In genomic region chr1:42815938-42816599, GRCh38 we compare ENCODE assay signal across 6 cellular contexts. TPM values are rescaled to one million over a fixed set of nuclear protein-coding genes. Genes with fewer than 3 reads are reported as not detected.
A peak's percentile ranks its signal among the peaks of the same experiment; 100 is the strongest.
DNase-seq lines count a peak whose midpoint lies in the region; ATAC-seq and TF ChIP-seq lines count a peak whose summit lies in the region.

No MANE protein-coding gene starts in this region.

- peaks cover 11% of the 10 kb centered on the region for H3K36me3 Mint-ChIP-seq in CD4-positive, CD25-positive, alpha-beta regulatory T cell
- peaks cover 9% of the 10 kb centered on the region for H3K36me3 Mint-ChIP-seq in IgD-negative memory B cell

- H3K4me1 Mint-ChIP-seq in CD4-positive, CD25-positive, alpha-beta regulatory T cell: peaks cover 24 to 39% (median 30%) of the 10 kb centered on the region in 4 donors
- peaks cover 15 to 22% (median 21%) of the 10 kb centered on the region in 3 donors for H3K4me1 Mint-ChIP-seq in IgD-negative memory B cell

- H3K4me3 Mint-ChIP-seq in CD4-positive, CD25-positive, alpha-beta regulatory T cell: peak overlapping the region; percentile 84 to 98 (median 88)
- peak overlapping the region; percentile 84 to 93 (median 90) for H3K4me3 Mint-ChIP-seq in IgD-negative memory B cell

- H3K27ac ChIP-seq in CD4-positive, CD25-positive, alpha-beta regulatory T cell (ENCODE audit: insufficient read depth, low read length, poor library complexity, severe bottlenecking): peak overlapping the region; percentile 86
- peak overlapping the region; percentile 58 for H3K27ac ChIP-seq in mammary epithelial cell (ENCODE audit: insufficient read depth, low read depth, low read length)

- dilution Hi-C loops in mammary epithelial cell (cut with HindIII; ENCODE audit: low sequenced_read_pairs): no loop called here

- CTCF ChIA-PET in mammary epithelial cell (lab: Charles Lee; ENCODE audit: low non-redundant PET): interaction anchor here (0.6 to 0.7 kb wide), 3 partner anchors 40 to 126 kb away, joined by 3 read pairs; partner anchors contain the start of genes C1orf50 and P3H1

- 20% methylated on average over 6 of the region's 7 CpGs for WGBS in mammary epithelial cell (ENCODE audit: low coverage, missing lambda C conversion rate)

- TF ChIP-seq CTCF in mammary epithelial cell (conservative IDR thresholded peaks at IDR 0.05 in 1 of 2, IDR thresholded peaks at IDR 0.05 in 1 of 2; ENCODE audit: extremely low read depth in 1 of 2, insufficient read depth in 1 of 2, low read depth in 1 of 2, low read length in 2 of 2): no peak

- H3K9ac ChIP-seq in mammary epithelial cell (ENCODE audit: insufficient read depth, low read length): peak overlapping the region; percentile 73

- TSS peak; percentile 44 for BruUV-seq in mammary epithelial cell (replicated peaks; lab: Mats Ljungman, UMichigan)

- H3K27me3 ChIP-seq in CD4-positive, CD25-positive, alpha-beta regulatory T cell (ENCODE audit: control insufficient read depth, insufficient read depth, low read length): no peaks in the 10 kb centered on the region
- H3K27me3 ChIP-seq in mammary epithelial cell (ENCODE audit: insufficient read depth, low read length): no peaks in the 10 kb centered on the region
- no peaks in the 10 kb centered on the region for H3K27me3 ChIP-seq in neuron (ENCODE audit: insufficient read depth, low read length)

- peaks cover 19% of the 10 kb centered on the region for H3K4me1 ChIP-seq in CD4-positive, CD25-positive, alpha-beta regulatory T cell (ENCODE audit: control insufficient read depth, insufficient read depth, low read length, poor library complexity, severe bottlenecking)
- H3K4me1 ChIP-seq in mammary epithelial cell (ENCODE audit: insufficient read depth, low read length) (peaks cover 17% of the 10 kb centered on the region), neuron (ENCODE audit: insufficient read depth, low read length) (peaks cover 11% of the 10 kb centered on the region)

- no peaks in the 10 kb centered on the region for H3K27me3 Mint-ChIP-seq in CD4-positive, CD25-positive, alpha-beta regulatory T cell
- H3K27me3 Mint-ChIP-seq in IgD-negative memory B cell: no peaks in the 10 kb centered on the region

- H3K9me3 Mint-ChIP-seq in CD4-positive, CD25-positive, alpha-beta regulatory T cell: peaks cover 0 to 2% (median 0%) of the 10 kb centered on the region in 7 donors
- H3K9me3 Mint-ChIP-seq in IgD-negative memory B cell: no peaks in the 10 kb centered on the region

- H3K36me3 ChIP-seq in CD4-positive, CD25-positive, alpha-beta regulatory T cell (ENCODE audit: control insufficient read depth, insufficient read depth, low read length): peaks cover 3% of the 10 kb centered on the region
- H3K36me3 ChIP-seq in mammary epithelial cell (ENCODE audit: insufficient read depth, low read length) (no peaks in the 10 kb centered on the region), neuron (ENCODE audit: insufficient read depth, low read length) (peaks cover 18% of the 10 kb centered on the region)

- no peak for DNase-seq in CD4-positive, CD25-positive, alpha-beta regulatory T cell
- DNase-seq in mammary epithelial cell: peak; percentile 20
- no peak for DNase-seq in NCI-H1092 treated with DMSO at 0.1 percent for 48 hours (lab: John Stamatoyannopoulos, UW)
- DNase-seq in glomerular visceral epithelial cell (ENCODE audit: extremely low spot score): no peak

- in situ Hi-C loops in mammary epithelial cell (cut with MboI; ENCODE audit: low sequenced_read_pairs in 2 of 2): no loop called here

- peak overlapping the region; percentile 85 for H3K4me3 ChIP-seq in CD4-positive, CD25-positive, alpha-beta regulatory T cell (ENCODE audit: low read depth, low read length)
- H3K4me3 ChIP-seq in mammary epithelial cell (replicated peaks in 1 of 3; ENCODE audit: insufficient read depth in 1 of 3, low read depth in 2 of 3, low read length in 3 of 3) (peak overlapping the region; percentile 56 to 98 (median 84)), neuron (ENCODE audit: low read length) (peak overlapping the region; percentile 89)

- H3K27ac Mint-ChIP-seq in CD4-positive, CD25-positive, alpha-beta regulatory T cell: peak overlapping the region; percentile 78 to 88 (median 85)
- H3K27ac Mint-ChIP-seq in IgD-negative memory B cell: peak overlapping the region; percentile 51 to 94 (median 82)

- H3K4me2 ChIP-seq in mammary epithelial cell (ENCODE audit: insufficient read depth, low read depth, low read length): peak overlapping the region; percentile 97

- H3K9me3 ChIP-seq in CD4-positive, CD25-positive, alpha-beta regulatory T cell (ENCODE audit: control insufficient read depth in 2 of 2, low read length in 2 of 2): no peaks in the 10 kb centered on the region
- H3K9me3 ChIP-seq in mammary epithelial cell (replicated peaks; ENCODE audit: insufficient read depth, low read length) (no peaks in the 10 kb centered on the region), neuron (ENCODE audit: low read length) (no peaks in the 10 kb centered on the region)

- H3K79me2 ChIP-seq in mammary epithelial cell (ENCODE audit: insufficient read depth, low read length): peaks cover 24% of the 10 kb centered on the region

- H2AFZ ChIP-seq in mammary epithelial cell (ENCODE audit: low read depth, low read length): peak overlapping the region; percentile 99
- H2AFZ ChIP-seq in neuron (ENCODE audit: low read depth, low read length): peak overlapping the region; percentile 55

- intact Hi-C loops in mammary epithelial cell (cut with micrococcal nuclease): no loop called here

- ATAC-seq in CD4-positive, CD25-positive, alpha-beta regulatory T cell (ENCODE audit: low read depth in 2 of 2): peak; percentile 5 to 7

- no peaks in the 10 kb centered on the region for H4K20me1 ChIP-seq in mammary epithelial cell (ENCODE audit: insufficient read depth, low read length)

RNA-seq across cellular contexts. Expression of gene ERMAP, which starts 0.9 kb away (rescaled TPM):
- total RNA-seq in CD4-positive, CD25-positive, alpha-beta regulatory T cell: 4.9 TPM
- 1 to 10 TPM; 2.8 to 4.1 (median 3.5) TPM for polyA plus RNA-seq in CD4-positive, CD25-positive, alpha-beta regulatory T cell
- polyA plus RNA-seq in IgD-negative memory B cell: 1.9 TPM
- 10 to 100 TPM; 11.2 to 15.3 TPM for total RNA-seq in mammary epithelial cell
- 5.5 TPM for polyA plus RNA-seq in mammary epithelial cell
- 6.4 TPM for polyA minus RNA-seq in mammary epithelial cell

RNA-seq across cellular contexts. Expression of gene SVBP, which starts 1.1 kb away (rescaled TPM):
- 24.4 TPM for total RNA-seq in CD4-positive, CD25-positive, alpha-beta regulatory T cell
- polyA plus RNA-seq in CD4-positive, CD25-positive, alpha-beta regulatory T cell: 100 to 1,000 TPM in 2 of 4 donors, 10 to 100 TPM in 2; 82.7 to 126 (median 98.9) TPM
- 47.1 TPM for polyA plus RNA-seq in IgD-negative memory B cell
- 10 to 100 TPM in 1 of 2 donors, 1 to 10 TPM in 1; 7.0 to 15.2 TPM for total RNA-seq in mammary epithelial cell
- 9.1 TPM for polyA plus RNA-seq in mammary epithelial cell
- 1.1 TPM for polyA minus RNA-seq in mammary epithelial cell

RNA-seq across cellular contexts. Expression of gene ZNF691, which starts 30.3 kb away (rescaled TPM):
- 5.3 TPM for total RNA-seq in CD4-positive, CD25-positive, alpha-beta regulatory T cell
- 10 to 100 TPM in 1 of 4 donors, 1 to 10 TPM in 3; 7.6 to 13.7 (median 9.7) TPM for polyA plus RNA-seq in CD4-positive, CD25-positive, alpha-beta regulatory T cell
- 10.5 TPM for polyA plus RNA-seq in IgD-negative memory B cell
- total RNA-seq in mammary epithelial cell: 1 to 10 TPM; 7.8 to 8.7 TPM
- polyA plus RNA-seq in mammary epithelial cell: 7.7 TPM
- polyA minus RNA-seq in mammary epithelial cell: 7.4 TPM

RNA-seq across cellular contexts. Expression of gene TMEM269, which starts 31.3 kb away (rescaled TPM):
- 1.1 TPM for total RNA-seq in CD4-positive, CD25-positive, alpha-beta regulatory T cell
- under 1 TPM in 1 of 4 donors, not detected in 3; 0.12 TPM for polyA plus RNA-seq in CD4-positive, CD25-positive, alpha-beta regulatory T cell
- not detected for polyA plus RNA-seq in IgD-negative memory B cell
- total RNA-seq in mammary epithelial cell: under 1 TPM in 1 of 2 donors, not detected in 1; 0.16 TPM
- 0.02 TPM for polyA plus RNA-seq in mammary epithelial cell
- polyA minus RNA-seq in mammary epithelial cell: not detected

RNA-seq across cellular contexts. Expression of gene C1orf50, which starts 49.0 kb away (rescaled TPM):
- 14.3 TPM for total RNA-seq in CD4-positive, CD25-positive, alpha-beta regulatory T cell
- polyA plus RNA-seq in CD4-positive, CD25-positive, alpha-beta regulatory T cell: 10 to 100 TPM in 1 of 4 donors, 1 to 10 TPM in 3; 3.8 to 12.7 (median 6.0) TPM
- 4.2 TPM for polyA plus RNA-seq in IgD-negative memory B cell
- 10 to 100 TPM in 1 of 2 donors, 1 to 10 TPM in 1; 4.0 to 11.0 TPM for total RNA-seq in mammary epithelial cell
- 5.8 TPM for polyA plus RNA-seq in mammary epithelial cell
- polyA minus RNA-seq in mammary epithelial cell: not detected
